Comparison of ENCODE assay signal across 27 cellular contexts in the genomic region with DNA sequence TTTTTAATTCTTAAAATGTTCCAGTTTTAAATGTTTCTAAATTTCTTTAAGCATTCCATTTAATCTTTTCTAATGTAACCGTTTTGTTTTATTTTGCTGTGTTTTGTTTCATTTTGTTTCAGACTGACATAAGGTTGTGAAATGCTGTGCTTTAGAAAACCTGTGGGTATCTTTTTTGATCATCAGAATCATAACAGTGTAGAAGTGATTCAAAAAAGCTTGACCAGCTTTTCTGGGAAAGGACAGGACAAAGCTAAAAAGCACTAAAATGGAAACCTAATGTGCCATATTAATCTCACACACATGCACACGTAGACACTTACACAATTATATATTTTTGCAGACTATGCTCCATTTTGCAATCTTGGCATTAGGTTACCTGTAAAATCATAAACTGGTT.
"Had no signal": no experiment of that assay in that cellular context is flagged by ENCODE, and none has a peak within 500 bp of the region (broad histone marks: within the 10 kb centered on the region; RNA-seq: fewer than 3 reads in every experiment).

No MANE protein-coding gene starts in this region.

- H3K4me1 Mint-ChIP-seq: stimulated activated naive CD8-positive, alpha-beta T cell treated with anti-CD3 and anti-CD28 coated beads, Interleukin-15, amount 100 ng/mL, for 72 hours had no signal

- DNase-seq: naive thymus-derived CD4-positive, alpha-beta T cell; occipital lobe; ovary; posterior cingulate gyrus; psoas muscle; right cardiac atrium; right lobe of liver; sigmoid colon; small intestine; stimulated activated CD4-positive, alpha-beta T cell treated with anti-CD3 and anti-CD28 coated beads, Interleukin-15, amount 100 ng/mL, for 24 hours; stimulated activated CD4-positive, alpha-beta T cell treated with anti-CD3 and anti-CD28 coated beads, Interleukin-2, amount 100 ng/mL, for 24 hours; stimulated activated CD4-positive, alpha-beta T cell treated with anti-CD3 and anti-CD28 coated beads, Interleukin-2, amount 100 ng/mL, for 48 hours; stimulated activated CD4-positive, alpha-beta T cell treated with anti-CD3 and anti-CD28 coated beads, Interleukin-4, amount 100 ng/mL, for 24 hours; stimulated activated naive CD4-positive, alpha-beta T cell; stimulated activated naive CD8-positive, alpha-beta T cell treated with anti-CD3 and anti-CD28 coated beads, Interleukin-15, amount 100 ng/mL, for 72 hours; stimulated activated naive CD8-positive, alpha-beta T cell treated with anti-CD3 and anti-CD28 coated beads, Interleukin-15, Interleukin-2, amounts not matched to agents 100 U/mL and 50 U/mL, for 24 hours; substantia nigra; testis; tibial artery; transverse colon; upper lobe of right lung; uterus had no signal

- H3K27me3 Mint-ChIP-seq: stimulated activated memory B cell treated with anti-CD40 and anti-IgM and Interleukin-4, amounts not matched to agents 10 μg/mL and 1 μg/mL and 100 μg/mL, for 72 hours; stimulated activated naive CD8-positive, alpha-beta T cell treated with anti-CD3 and anti-CD28 coated beads, Interleukin-15, amount 100 ng/mL, for 72 hours had no signal

- H3K9me3 Mint-ChIP-seq: naive thymus-derived CD4-positive, alpha-beta T cell; nephron; neural progenitor cell; stimulated activated memory B cell treated with anti-CD40 and anti-IgM and Interleukin-4, amounts not matched to agents 10 μg/mL and 1 μg/mL and 100 μg/mL, for 72 hours; stimulated activated naive CD8-positive, alpha-beta T cell treated with anti-CD3 and anti-CD28 coated beads, Interleukin-15, amount 100 ng/mL, for 72 hours; type B pancreatic cell had no signal

- H3K27ac Mint-ChIP-seq: naive thymus-derived CD4-positive, alpha-beta T cell; nephron; neural progenitor cell; progenitor cell of endocrine pancreas; stimulated activated memory B cell treated with anti-CD40 and anti-IgM and Interleukin-4, amounts not matched to agents 10 μg/mL and 1 μg/mL and 100 μg/mL, for 72 hours; stimulated activated naive CD8-positive, alpha-beta T cell treated with anti-CD3 and anti-CD28 coated beads, Interleukin-15, amount 100 ng/mL, for 72 hours; type B pancreatic cell had no signal

- H3K36me3 Mint-ChIP-seq: naive thymus-derived CD4-positive, alpha-beta T cell; neural progenitor cell; stimulated activated memory B cell treated with anti-CD40 and anti-IgM and Interleukin-4, amounts not matched to agents 10 μg/mL and 1 μg/mL and 100 μg/mL, for 72 hours; type B pancreatic cell had no signal

- H3K4me3 Mint-ChIP-seq: naive thymus-derived CD4-positive, alpha-beta T cell; nephron; neural progenitor cell; stimulated activated memory B cell treated with anti-CD40 and anti-IgM and Interleukin-4, amounts not matched to agents 10 μg/mL and 1 μg/mL and 100 μg/mL, for 72 hours; stimulated activated naive CD8-positive, alpha-beta T cell treated with anti-CD3 and anti-CD28 coated beads, Interleukin-15, amount 100 ng/mL, for 72 hours; type B pancreatic cell had no signal

- ATAC-seq: naive thymus-derived CD4-positive, alpha-beta T cell; psoas muscle; right cardiac atrium; right lobe of liver; stimulated activated memory B cell treated with anti-CD40 and anti-IgM and Interleukin-4, amounts not matched to agents 10 μg/mL and 1 μg/mL and 100 μg/mL, for 72 hours; stimulated activated naive CD8-positive, alpha-beta T cell treated with anti-CD3 and anti-CD28 coated beads, Interleukin-15, amount 100 ng/mL, for 72 hours; stimulated activated naive CD8-positive, alpha-beta T cell treated with anti-CD3 and anti-CD28 coated beads, Interleukin-15, Interleukin-2, amounts not matched to agents 100 U/mL and 50 U/mL, for 24 hours; upper lobe of right lung had no signal
